8 cellular contexts compared by ENCODE assay signal in the genomic region with DNA sequence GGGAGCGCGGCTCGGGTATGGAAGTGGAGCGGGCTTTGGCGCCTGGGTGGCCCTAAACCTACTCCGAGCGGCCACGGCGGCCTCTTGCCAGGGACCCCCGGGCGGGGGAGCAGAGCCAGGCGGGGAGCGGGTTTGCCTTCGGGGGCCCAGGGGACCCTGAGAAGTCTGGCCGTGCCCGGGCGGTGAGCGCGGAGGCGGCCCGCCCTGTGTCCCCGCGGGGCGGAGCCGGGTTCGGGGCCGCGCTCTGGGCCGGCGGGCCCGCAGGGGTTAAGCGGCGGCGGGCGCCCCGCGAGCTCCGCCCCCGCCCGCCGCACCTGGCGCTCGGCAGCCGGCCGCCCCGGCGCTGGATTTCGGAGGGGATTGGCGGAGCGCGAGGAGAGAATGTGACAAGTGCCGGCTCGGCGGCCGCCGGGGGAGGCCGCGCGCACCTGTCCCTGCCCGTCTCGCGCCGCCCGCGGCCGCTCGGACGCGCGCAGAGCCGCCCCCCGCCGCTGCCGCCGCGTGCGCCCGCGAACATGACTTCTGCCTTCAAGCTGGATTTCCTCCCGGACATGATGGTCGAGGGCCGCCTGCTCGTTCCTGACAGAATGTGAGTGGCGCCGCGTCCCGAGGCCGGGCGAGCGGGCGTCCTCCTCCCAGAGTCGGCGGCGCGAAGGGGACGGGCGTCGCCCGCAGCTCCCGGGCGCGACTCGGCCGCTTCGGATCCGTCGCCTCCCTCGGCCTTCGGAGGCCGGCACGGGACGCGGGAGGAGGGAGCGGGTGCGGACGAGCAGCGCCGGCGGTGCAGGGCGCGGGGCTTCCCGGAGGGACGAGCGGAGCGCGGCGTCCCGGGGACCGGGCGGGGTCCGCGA. TPM values are rescaled to one million over a fixed set of nuclear protein-coding genes. Genes with fewer than 3 reads are reported as not detected.
A peak's percentile ranks its signal among the peaks of the same experiment; 100 is the strongest.
DNase-seq lines count a peak whose midpoint lies in the region; ATAC-seq and TF ChIP-seq lines count a peak whose summit lies in the region.

Gene CELF2, plus strand, starts transcription at position 298 of the 851 bp plus-strand sequence. Its CDS starts 218 bp downstream, at position 516.

- H3K27ac Mint-ChIP-seq in T-helper 17 cell = no peak within 1 kb of the TSS

- ATAC-seq in HG03139 (IDR thresholded peaks at IDR 0.05; ENCODE audit: unreplicated experiment) (peak; percentile 76), T-helper 17 cell (peak; percentile 84)

- H3K4me3 ChIP-seq in astrocyte of the spinal cord (ENCODE audit: low read depth, low read length) = peak within 1 kb of the TSS; percentile 32
- peak within 1 kb of the TSS; percentile 59 for H3K4me3 ChIP-seq in iPS-11a (ENCODE audit: low read depth, low read length)
- H3K4me3 ChIP-seq in skeletal muscle cell (ENCODE audit: low read depth, low read length) = peak within 1 kb of the TSS; percentile 58

- TF ChIP-seq CTCF in astrocyte of the spinal cord (IDR thresholded peaks at IDR 0.05; ENCODE audit: low read depth, low read length) = no peak

- peaks cover 2% of the 10 kb centered on the region for H3K36me3 Mint-ChIP-seq in T-helper 17 cell (ENCODE audit: low read depth)

- peak within 1 kb of the TSS; percentile 86 for H3K4me3 Mint-ChIP-seq in T-helper 17 cell

- peaks cover 5% of the 10 kb centered on the region for H3K4me1 Mint-ChIP-seq in T-helper 17 cell

- no peaks in the 10 kb centered on the region for H3K9me3 ChIP-seq in T-helper 17 cell (ENCODE audit: control insufficient read depth, low read length, poor library complexity, severe bottlenecking)

- DNase-seq in NCI-H82 (lab: John Stamatoyannopoulos, UW) (peak; percentile 57), NCI-H82 treated with DMSO at 0.1 percent for 48 hours (lab: John Stamatoyannopoulos, UW; ENCODE audit: unreplicated experiment) (no peak), T-helper 17 cell (peak; percentile 22 to 42 (median 38)), astrocyte of the spinal cord (ENCODE audit: low read depth, low spot score) (no peak), skeletal muscle cell (ENCODE audit: low read depth) (no peak), NCI-H1694 (lab: John Stamatoyannopoulos, UW) (no peak)

- in situ Hi-C loops in astrocyte of the spinal cord (cut with HindIII; ENCODE audit: low sequenced_read_pairs) = no loop called here

- peaks cover 78% of the 10 kb centered on the region for H3K27me3 Mint-ChIP-seq in T-helper 17 cell

RNA-seq across cellular contexts. Expression of gene CELF2, which starts in this region (rescaled TPM):
- 100 to 1,000 TPM; 201 to 202 TPM for total RNA-seq in T-helper 17 cell

Comparison
In these comparisons a context has a peak if more than half of its experiments do, and no peak if none do; other contexts are left out.
1. DNase-seq: peak in NCI-H82 (single experiment) and T-helper 17 cell (3 of 3); none in NCI-H82 treated with DMSO at 0.1 percent for 48 hours (single experiment), astrocyte of the spinal cord (single experiment), skeletal muscle cell (single experiment) and NCI-H1694 (single experiment).
2. Peak in every context shown above with its lines, with median percentiles within 50 percentile points of each other: H3K4me3 ChIP-seq.